Comparison of ENCODE assay signal across 20 cellular contexts in genomic region chr5:101102506-101102905, GRCh38.
DNase-seq lines count a peak whose midpoint lies in the region; ATAC-seq, FAIRE-seq and TF ChIP-seq lines count a peak whose summit lies in the region.
"Had no signal": no experiment of that assay in that cellular context is flagged by ENCODE, and none has a peak within 500 bp of the region (broad histone marks: within the 10 kb centered on the region; RNA-seq: fewer than 3 reads in every experiment).

No MANE protein-coding gene starts in this region.

- no peak for TF ChIP-seq EP300 in A549 (IDR thresholded peaks at IDR 0.05)

- H3K4me2 ChIP-seq in A549: peak overlapping the region; percentile 58
- H3K4me2 ChIP-seq in GM23338: no peak overlapping the region
- H3K4me2 ChIP-seq: neural progenitor cell had no signal

- H3K4me3 ChIP-seq in A549 (no peak overlapping the region), GM23338 (no peak overlapping the region), RWPE2 (ENCODE audit: severe bottlenecking) (no peak overlapping the region)
- H3K4me3 ChIP-seq: neural progenitor cell had no signal

- CTCF ChIA-PET in A549 (lab: Yijun Ruan, JAX): no interaction called here
- CTCF ChIA-PET in activated CD8-positive, alpha-beta memory T cell treated with anti-CD3 and anti-CD28 coated beads, Interleukin-2, amount 10 ng/mL, durations not matched to agents 7 days and 5 days (lab: Charles Lee): no interaction called here

- H3K27ac ChIP-seq in A549: peak overlapping the region; percentile 80 to 87
- H3K27ac ChIP-seq in GM23338 (ENCODE audit: low read depth): no peak overlapping the region
- H3K27ac ChIP-seq in RWPE2 (ENCODE audit: poor library complexity, severe bottlenecking): no peak overlapping the region
- H3K27ac ChIP-seq: neural progenitor cell, VCaP had no signal

- TF ChIP-seq POLR2A in A549 (IDR thresholded peaks at IDR 0.05; ENCODE audit: low read length): no peak
- TF ChIP-seq POLR2A in erythroblast (IDR thresholded peaks at IDR 0.05; ENCODE audit: low read length): no peak

- H3K4me3 Mint-ChIP-seq in GM23338: no peak overlapping the region
- H3K4me3 Mint-ChIP-seq in activated CD8-positive, alpha-beta memory T cell treated with anti-CD3 and anti-CD28 coated beads, Interleukin-2, amount 10 ng/mL, durations not matched to agents 7 days and 5 days: no peak overlapping the region
- H3K4me3 Mint-ChIP-seq: CD4-positive, CD25-positive, alpha-beta regulatory T cell; neural progenitor cell had no signal

- H3K4me1 ChIP-seq in A549 (peaks cover 39% of the 10 kb centered on the region), GM23338 (ENCODE audit: insufficient read depth) (peaks cover 8% of the 10 kb centered on the region), RWPE2 (ENCODE audit: insufficient read depth, poor library complexity, severe bottlenecking) (no peaks in the 10 kb centered on the region)
- H3K4me1 ChIP-seq: neural progenitor cell had no signal

- ATAC-seq in A549: peak; percentile 70 to 74; a peak in 3 of 6 replicates
- ATAC-seq in GM23338: no peak
- peak; percentile 72 for ATAC-seq in RWPE2 (ENCODE audit: low read depth)
- ATAC-seq in activated CD8-positive, alpha-beta memory T cell treated with anti-CD3 and anti-CD28 coated beads, Interleukin-2, amount 10 ng/mL, durations not matched to agents 7 days and 5 days: no peak
- ATAC-seq in GM19324 (IDR thresholded peaks at IDR 0.05; ENCODE audit: low FRiP score, unreplicated experiment): no peak

- TF ChIP-seq CTCF in A549 (IDR thresholded peaks at IDR 0.05) (no peak), GM23338 (conservative IDR thresholded peaks at IDR 0.05; ENCODE audit: low read depth in 2 of 2) (no peak), RWPE2 (IDR thresholded peaks at IDR 0.05; ENCODE audit: poor library complexity, severe bottlenecking) (no peak)

- no peaks in the 10 kb centered on the region for H3K79me2 ChIP-seq in GM23338 (replicated peaks; ENCODE audit: insufficient read depth)

- no peak for FAIRE-seq in A549 (lab: Jason Lieb, UNC)
- FAIRE-seq: H1 had no signal

- POLR2A ChIA-PET in A549 (lab: Yijun Ruan, JAX): no interaction called here

- no peaks in the 10 kb centered on the region for H3K27me3 ChIP-seq in GM23338 (ENCODE audit: insufficient read depth)
- H3K27me3 ChIP-seq in RWPE2 (ENCODE audit: insufficient read depth, poor library complexity, severe bottlenecking): no peaks in the 10 kb centered on the region
- H3K27me3 ChIP-seq: neural progenitor cell had no signal

- no peaks in the 10 kb centered on the region for H4K20me1 ChIP-seq in GM23338 (replicated peaks; ENCODE audit: insufficient read depth)

- peaks cover 16% of the 10 kb centered on the region for H3K4me1 Mint-ChIP-seq in GM23338
- H3K4me1 Mint-ChIP-seq in activated CD8-positive, alpha-beta memory T cell treated with anti-CD3 and anti-CD28 coated beads, Interleukin-2, amount 10 ng/mL, durations not matched to agents 7 days and 5 days: no peaks in the 10 kb centered on the region

- no peak overlapping the region for H2AFZ ChIP-seq in GM23338

- no peaks in the 10 kb centered on the region for H3K27me3 Mint-ChIP-seq in GM23338 (ENCODE audit: insufficient read depth, low read depth, poor library complexity)
- H3K27me3 Mint-ChIP-seq in activated CD8-positive, alpha-beta memory T cell treated with anti-CD3 and anti-CD28 coated beads, Interleukin-2, amount 10 ng/mL, durations not matched to agents 7 days and 5 days: peaks cover 4% of the 10 kb centered on the region

- H3K27ac Mint-ChIP-seq in GM23338: no peak overlapping the region
- no peak overlapping the region for H3K27ac Mint-ChIP-seq in activated CD8-positive, alpha-beta memory T cell treated with anti-CD3 and anti-CD28 coated beads, Interleukin-2, amount 10 ng/mL, durations not matched to agents 7 days and 5 days
- H3K27ac Mint-ChIP-seq: CD4-positive, CD25-positive, alpha-beta regulatory T cell had no signal

- H3K36me3 Mint-ChIP-seq in GM23338 (ENCODE audit: low read depth): no peaks in the 10 kb centered on the region
- no peaks in the 10 kb centered on the region for H3K36me3 Mint-ChIP-seq in activated CD8-positive, alpha-beta memory T cell treated with anti-CD3 and anti-CD28 coated beads, Interleukin-2, amount 10 ng/mL, durations not matched to agents 7 days and 5 days
- H3K36me3 Mint-ChIP-seq: CD4-positive, CD25-positive, alpha-beta regulatory T cell; neural progenitor cell had no signal

- 0 out of 2 replicates have a peak, but pooled peaks cover 4% of the 10 kb centered on the region for H3K9me2 ChIP-seq in GM23338 (ENCODE audit: insufficient read depth)

- H3K9me3 ChIP-seq in A549 (0 out of 3 replicates have a peak, but pooled peaks cover 3% of the 10 kb centered on the region), RWPE2 (ENCODE audit: severe bottlenecking) (no peaks in the 10 kb centered on the region)

- no peaks in the 10 kb centered on the region for H3K9me3 Mint-ChIP-seq in GM23338
- H3K9me3 Mint-ChIP-seq in activated CD8-positive, alpha-beta memory T cell treated with anti-CD3 and anti-CD28 coated beads, Interleukin-2, amount 10 ng/mL, durations not matched to agents 7 days and 5 days (ENCODE audit: low read depth): no peaks in the 10 kb centered on the region
- H3K9me3 Mint-ChIP-seq: CD4-positive, CD25-positive, alpha-beta regulatory T cell; neural progenitor cell had no signal

- no peaks in the 10 kb centered on the region for H3F3A ChIP-seq in GM23338 (replicated peaks; ENCODE audit: low read depth)

- H3K36me3 ChIP-seq in GM23338 (ENCODE audit: insufficient read depth) (no peaks in the 10 kb centered on the region), RWPE2 (ENCODE audit: low read depth) (no peaks in the 10 kb centered on the region)
- H3K36me3 ChIP-seq: neural progenitor cell had no signal

- DNase-seq in A549 (ENCODE audit: low read depth in 1 of 2, low spot score in 1 of 2): peak; percentile 21 to 71
- DNase-seq in GM23338 (ENCODE audit: low spot score): peak; percentile 7
- no peak for DNase-seq in RWPE2 (ENCODE audit: low spot score)
- peak; percentile 20 for DNase-seq in iPS-NIHi11 (ENCODE audit: low spot score)
- no peak for DNase-seq in NCI-H1417 treated with DMSO at 0.1 percent for 48 hours (lab: John Stamatoyannopoulos, UW)
- no peak for DNase-seq in erythroblast (lab: John Stamatoyannopoulos, UW)
- no peak for DNase-seq in activated CD8-positive, alpha-beta memory T cell treated with anti-CD3 and anti-CD28 coated beads, Interleukin-2, amount 10 ng/mL, durations not matched to agents 7 days and 5 days
- DNase-seq: activated CD4-positive, alpha-beta T cell treated with anti-CD3 and anti-CD28 coated beads, Interleukin-2, amount 50 U/mL, for 4 hours; activated naive CD4-positive, alpha-beta T cell; aorta; CD4-positive, CD25-positive, alpha-beta regulatory T cell; hypothalamus; KBM-7; NCI-H1048; NCI-H2107; stimulated activated CD4-positive, alpha-beta T cell treated with anti-CD3 and anti-CD28 coated beads, Interleukin-12 subunit alpha, Interleukin-12 subunit beta, amount 100 ng/mL, for 4 hours had no signal

- no peak for TF ChIP-seq RAD21 in A549 (conservative IDR thresholded peaks at IDR 0.05 in 1 of 2, IDR thresholded peaks at IDR 0.05 in 1 of 2)

TF ChIP-seq in A549, 52 proteins besides CTCF, POLR2A, EP300 and RAD21:
- peak; percentile 53; the same call in 1 of the 2 replicates for TF ChIP-seq MAX (IDR thresholded peaks at IDR 0.05)
- no peak for TF ChIP-seq KDM5A (IDR thresholded peaks at IDR 0.05)
- no peak for TF ChIP-seq CEBPB (IDR thresholded peaks at IDR 0.05)
- no peak for TF ChIP-seq HEYL (CRISPR knock-in tag; IDR thresholded peaks at IDR 0.05)
- TF ChIP-seq JUNB (IDR thresholded peaks at IDR 0.05): peak; percentile 25; the same call in 1 of the 2 replicates
- no peak for TF ChIP-seq FOSL2 (IDR thresholded peaks at IDR 0.05)
- TF ChIP-seq FOSL2 (CRISPR knock-in tag; IDR thresholded peaks at IDR 0.05): peak; percentile 73
- TF ChIP-seq TFCP2L1 (CRISPR knock-in tag; IDR thresholded peaks at IDR 0.05): no peak
- no peak for TF ChIP-seq KDM1A (IDR thresholded peaks at IDR 0.05; ENCODE audit: low read depth)

TF ChIP-seq in GM23338, 12 proteins besides CTCF, POLR2A, EP300 and RAD21 (continues in another document):
- TF ChIP-seq CREB1 (CRISPR knock-in tag; IDR thresholded peaks at IDR 0.05; ENCODE audit: low read depth) (no peak), ZNF114 (CRISPR knock-in tag; IDR thresholded peaks at IDR 0.05) (no peak), JUNB (IDR thresholded peaks at IDR 0.05; ENCODE audit: unreplicated experiment) (no peak), EZH2 (IDR thresholded peaks at IDR 0.05; ENCODE audit: low read depth, unreplicated experiment) (no peak), ETS1 (IDR thresholded peaks at IDR 0.05) (no peak), NANOG (IDR thresholded peaks at IDR 0.05; ENCODE audit: borderline replicate concordance) (no peak)

Comparison
In these comparisons a context has a peak if more than half of its experiments do, and no peak if none do; other contexts are left out.
1. ATAC-seq: peak in A549 (2 of 2) and RWPE2 (single experiment); none in GM23338 (single experiment), activated CD8-positive, alpha-beta memory T cell treated with anti-CD3 and anti-CD28 coated beads, Interleukin-2, amount 10 ng/mL, durations not matched to agents 7 days and 5 days (single experiment) and GM19324 (single experiment).
2. DNase-seq: peak in A549 (2 of 2), GM23338 (single experiment) and iPS-NIHi11 (single experiment); none in RWPE2 (single experiment), NCI-H1417 treated with DMSO at 0.1 percent for 48 hours (single experiment), erythroblast (0 of 2) and activated CD8-positive, alpha-beta memory T cell treated with anti-CD3 and anti-CD28 coated beads, Interleukin-2, amount 10 ng/mL, durations not matched to agents 7 days and 5 days (single experiment).
3. H3K27ac ChIP-seq: peak in A549 (2 of 2); none in GM23338 (single experiment) and RWPE2 (single experiment).